35 cellular contexts compared by ENCODE assay signal in the genomic region with DNA sequence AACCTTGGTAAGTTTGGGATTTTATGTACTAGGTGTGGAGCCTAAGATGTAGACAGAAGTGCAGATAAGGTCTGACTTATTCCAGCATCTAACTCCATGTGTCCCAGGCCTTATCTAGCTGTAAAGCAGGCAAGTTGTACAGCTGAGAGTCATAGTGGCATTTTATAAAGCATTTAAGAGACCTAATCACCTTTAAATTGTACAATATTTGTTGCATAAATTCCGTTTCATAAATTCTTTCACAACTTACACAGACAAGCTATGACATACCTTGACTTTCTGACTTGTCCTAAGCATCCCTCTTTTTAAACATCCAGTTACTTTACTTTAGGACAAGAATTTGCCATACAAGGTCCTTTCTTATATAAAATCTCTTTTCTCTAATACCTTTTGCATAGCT. TPM values are rescaled to one million over a fixed set of nuclear protein-coding genes. Genes with fewer than 3 reads are reported as not detected.
DNase-seq lines count a peak whose midpoint lies in the region; ATAC-seq, FAIRE-seq and TF ChIP-seq lines count a peak whose summit lies in the region.
"Had no signal": no experiment of that assay in that cellular context is flagged by ENCODE, and none has a peak within 500 bp of the region (broad histone marks: within the 10 kb centered on the region; RNA-seq: fewer than 3 reads in every experiment).

No MANE protein-coding gene starts in this region.

- DNase-seq in A549 (ENCODE audit: low read depth in 1 of 2, low spot score in 1 of 2) (no peak), GM12892 (ENCODE audit: insufficient read length) (no peak), memory B cell (ENCODE audit: low spot score in 2 of 2) (no peak), left ventricle myocardium superior (no peak), testis (no peak)
- DNase-seq in natural killer cell treated with Interleukin-12 subunit alpha and Interleukin-12 subunit beta and Interleukin-15 and Interleukin-18, amount 100 ng/mL, for 72 hours (ENCODE audit: low spot score): no peak
- DNase-seq: 8988T; ACHN; AML-193; BE2C; C1 segment of cervical spinal cord; Caco-2; Calu3; CD4-positive, alpha-beta memory T cell; CD4-positive, alpha-beta T cell; CD4-positive, CD25-positive, alpha-beta regulatory T cell; CD8-positive, alpha-beta memory T cell; CD8-positive, alpha-beta T cell; COR-L47; DMS 273 treated with DMSO at 0.1 percent for 48 hours; DMS153; DMS53; DMS79; DMS79 treated with DMSO at 0.1 percent for 48 hours; DND-41; EL had no signal

- CTCF ChIA-PET in A549 (lab: Yijun Ruan, JAX) (no interaction called here), HEK293 (lab: Yijun Ruan, JAX) (interaction anchor here (0.6 kb wide), 1 partner anchor 343 kb away, joined by 3 read pairs; no protein-coding TSS in a partner anchor)

- H3K4me3 Mint-ChIP-seq in memory B cell: no peak overlapping the region
- H3K4me3 Mint-ChIP-seq in natural killer cell treated with Interleukin-12 subunit alpha and Interleukin-12 subunit beta and Interleukin-15 and Interleukin-18, amount 100 ng/mL, for 72 hours: no peak overlapping the region
- H3K4me3 Mint-ChIP-seq: B cell; CD14-positive monocyte; CD4-positive, alpha-beta memory T cell; CD4-positive, alpha-beta T cell; CD4-positive, CD25-positive, alpha-beta regulatory T cell; CD8-positive, alpha-beta memory T cell; CD8-positive, alpha-beta T cell had no signal

- no peaks in the 10 kb centered on the region for H3K27me3 ChIP-seq in testis
- H3K27me3 ChIP-seq: BE2C had no signal

- H3K9me3 ChIP-seq in A549 (no peaks in the 10 kb centered on the region), HEK293 (ENCODE audit: control insufficient read depth, insufficient read depth, low read depth, low read length) (no peaks in the 10 kb centered on the region), testis (no peaks in the 10 kb centered on the region)
- H3K9me3 ChIP-seq: BE2C, Caco-2 had no signal

- POLR2A ChIA-PET in A549 (lab: Yijun Ruan, JAX): interaction anchor here (2.4 kb wide), 1 partner anchor 11 kb away, joined by 7 read pairs; the partner anchor contains the start of gene SYAP1
- POLR2A ChIA-PET in HEK293 (lab: Yijun Ruan, JAX): interaction anchor here (0.6 kb wide), 1 partner anchor 17 kb away, joined by 3 read pairs; no protein-coding TSS in a partner anchor

- H3K4me3 ChIP-seq in A549: no peak overlapping the region
- H3K4me3 ChIP-seq in HEK293 (ENCODE audit: low read depth, low read length): no peak overlapping the region
- H3K4me3 ChIP-seq in testis: no peak overlapping the region
- H3K4me3 ChIP-seq: BLaER1; BLaER1 treated with 17β-estradiol and CSF1 and Interleukin-3, amounts not matched to agents 10 nM and 100 nM had no signal

- H3K36me3 ChIP-seq in HEK293 (ENCODE audit: control insufficient read depth in 2 of 2, insufficient read depth in 1 of 2, low read length in 2 of 2): peaks cover 9 to 25% of the 10 kb centered on the region in 2 experiments
- H3K36me3 ChIP-seq in testis (ENCODE audit: low read depth, missing control alignments): no peaks in the 10 kb centered on the region
- H3K36me3 ChIP-seq: BE2C had no signal

- peaks cover 4% of the 10 kb centered on the region for H3K36me3 Mint-ChIP-seq in memory B cell
- H3K36me3 Mint-ChIP-seq in natural killer cell treated with Interleukin-12 subunit alpha and Interleukin-12 subunit beta and Interleukin-15 and Interleukin-18, amount 100 ng/mL, for 72 hours: no peaks in the 10 kb centered on the region

- 97% methylated on average over 1 of the region's 1 CpG for WGBS in A549 (ENCODE audit: missing lambda C conversion rate)
- 95 to 100% methylated on average over 1 of the region's 1 CpG for WGBS in testis, 2 donors

- no peak for TF ChIP-seq RAD21 in A549 (conservative IDR thresholded peaks at IDR 0.05 in 1 of 2, IDR thresholded peaks at IDR 0.05 in 1 of 2)

- ATAC-seq in A549 (no peak), memory B cell (ENCODE audit: low read depth) (no peak), left ventricle myocardium superior (no peak), GM21390 (IDR thresholded peaks at IDR 0.05; ENCODE audit: unreplicated experiment) (no peak)
- ATAC-seq in natural killer cell treated with Interleukin-12 subunit alpha and Interleukin-12 subunit beta and Interleukin-15 and Interleukin-18, amount 100 ng/mL, for 72 hours: no peak
- ATAC-seq: CD8-positive, alpha-beta T cell had no signal

- H3K4me1 ChIP-seq in A549 (peaks cover 15% of the 10 kb centered on the region), HEK293 (ENCODE audit: control insufficient read depth, insufficient read depth, low read length) (no peaks in the 10 kb centered on the region), testis (no peaks in the 10 kb centered on the region)
- H3K4me1 ChIP-seq: BE2C, BLaER1 had no signal

- H3K27ac ChIP-seq in A549: no peak overlapping the region
- H3K27ac ChIP-seq in HEK293 (ENCODE audit: extremely low read depth, low read depth, low read length): no peak overlapping the region
- H3K27ac ChIP-seq in testis: no peak overlapping the region
- H3K27ac ChIP-seq: 22Rv1; BLaER1; BLaER1 treated with 17β-estradiol and CSF1 and Interleukin-3, amounts not matched to agents 10 nM and 100 nM; C4-2B had no signal

- TF ChIP-seq EP300 in A549 (IDR thresholded peaks at IDR 0.05): no peak

- TF ChIP-seq CTCF in A549 (IDR thresholded peaks at IDR 0.05) (no peak), HEK293 (tag by site-specific recombination; IDR thresholded peaks at IDR 0.05) (no peak), testis (IDR thresholded peaks at IDR 0.05) (no peak)

- no peak for TF ChIP-seq POLR2A in A549 (IDR thresholded peaks at IDR 0.05; ENCODE audit: low read length)
- no peak for TF ChIP-seq POLR2A in GM12892 (IDR thresholded peaks at IDR 0.05; ENCODE audit: low read depth, low read length)
- TF ChIP-seq POLR2A in testis (IDR thresholded peaks at IDR 0.05): no peak

- intact Hi-C loops in left ventricle myocardium superior (cut with micrococcal nuclease) (no loop called here), testis (cut with DNase I; ENCODE audit: low total_unique reads) (no loop called here)

- no peaks in the 10 kb centered on the region for H3K27me3 Mint-ChIP-seq in memory B cell
- H3K27me3 Mint-ChIP-seq in natural killer cell treated with Interleukin-12 subunit alpha and Interleukin-12 subunit beta and Interleukin-15 and Interleukin-18, amount 100 ng/mL, for 72 hours: no peaks in the 10 kb centered on the region
- H3K27me3 Mint-ChIP-seq: B cell; CD4-positive, alpha-beta memory T cell; CD4-positive, alpha-beta T cell; CD4-positive, CD25-positive, alpha-beta regulatory T cell had no signal

- FAIRE-seq in A549 (lab: Jason Lieb, UNC): peak; percentile 63
- peak; percentile 75 for FAIRE-seq in GM12892 (lab: Jason Lieb, UNC)
- FAIRE-seq: D721Med had no signal

- H3K9me3 Mint-ChIP-seq in memory B cell: no peaks in the 10 kb centered on the region
- H3K9me3 Mint-ChIP-seq in natural killer cell treated with Interleukin-12 subunit alpha and Interleukin-12 subunit beta and Interleukin-15 and Interleukin-18, amount 100 ng/mL, for 72 hours: no peaks in the 10 kb centered on the region
- H3K9me3 Mint-ChIP-seq: CD4-positive, alpha-beta memory T cell; CD4-positive, alpha-beta T cell; CD4-positive, CD25-positive, alpha-beta regulatory T cell; CD8-positive, alpha-beta memory T cell; CD8-positive, alpha-beta T cell had no signal

- peak overlapping the region; percentile 20 for H3K27ac Mint-ChIP-seq in memory B cell
- H3K27ac Mint-ChIP-seq in natural killer cell treated with Interleukin-12 subunit alpha and Interleukin-12 subunit beta and Interleukin-15 and Interleukin-18, amount 100 ng/mL, for 72 hours: no peak overlapping the region
- H3K27ac Mint-ChIP-seq: B cell; CD14-positive monocyte; CD4-positive, alpha-beta T cell; CD4-positive, CD25-positive, alpha-beta regulatory T cell; CD8-positive, alpha-beta memory T cell; CD8-positive, alpha-beta T cell had no signal

- peaks cover 6% of the 10 kb centered on the region for H3K4me1 Mint-ChIP-seq in memory B cell
- peaks cover 4 to 7% of the 10 kb centered on the region in 2 donors for H3K4me1 Mint-ChIP-seq in natural killer cell treated with Interleukin-12 subunit alpha and Interleukin-12 subunit beta and Interleukin-15 and Interleukin-18, amount 100 ng/mL, for 72 hours (ENCODE audit: low read depth in 2 of 2)

- H3K4me2 ChIP-seq in A549: no peak overlapping the region
- H3K4me2 ChIP-seq: BLaER1; BLaER1 treated with 17β-estradiol and CSF1 and Interleukin-3, amounts not matched to agents 10 nM and 100 nM had no signal

RNA-seq across cellular contexts. Expression of gene SYAP1, which starts 11.0 kb away (rescaled TPM):
- polyA plus RNA-seq in A549 (2011; rRNA removed): 15.7 and 18.9 TPM in 2 replicates
- 7.6 and 7.7 TPM in 2 replicates for polyA plus RNA-seq in A549 (2012; cell fraction: cytosol; rRNA removed)
- polyA plus RNA-seq in A549 (2012; cell fraction: nucleus; rRNA removed): 2.5 and 4.1 TPM in 2 replicates
- polyA plus RNA-seq in A549 (2017; fragmentation: RNase III; extraction: RNeasy Plus Mini Kit Qiagen cat#74134 plus additional on column Dnase treatment): 20.6 to 21.1 TPM (median 20.9 TPM) in 3 replicates
- 8.1 and 9.6 TPM in 2 replicates for polyA minus RNA-seq in A549 (2011; rRNA and poly(A)+ RNA removed)
- polyA plus RNA-seq in GM12892 (2012; ENCODE audit: missing spikeins): 17.4 TPM
- 17.5 TPM for total RNA-seq in left ventricle myocardium superior
- total RNA-seq in testis: 10 to 100 TPM; 15.6 to 17.1 TPM
- 9.0 TPM for polyA plus RNA-seq in testis (ENCODE audit: insufficient read depth, low read depth, low replicate concordance)
- total RNA-seq in natural killer cell treated with Interleukin-12 subunit alpha and Interleukin-12 subunit beta and Interleukin-15 and Interleukin-18, amount 100 ng/mL, for 72 hours: 10 to 100 TPM; 12.7 to 22.8 TPM

RNA-seq across cellular contexts. Expression of gene CTPS2, which starts 18.0 kb away (rescaled TPM):
- polyA plus RNA-seq in A549 (2011; rRNA removed) (16.8 and 18.5 TPM in 2 replicates), A549 (2017; fragmentation: RNase III; extraction: RNeasy Plus Mini Kit Qiagen cat#74134 plus additional on column Dnase treatment) (10.8 to 11.5 TPM (median 11.1 TPM) in 3 replicates), testis (ENCODE audit: insufficient read depth, low read depth, low replicate concordance) (3.2 TPM)
- polyA plus RNA-seq in A549 (2012; cell fraction: cytosol; rRNA removed): 3.5 and 3.8 TPM in 2 replicates
- 4.4 and 7.5 TPM in 2 replicates for polyA plus RNA-seq in A549 (2012; cell fraction: nucleus; rRNA removed)
- 13.9 TPM in 2 replicates for polyA minus RNA-seq in A549 (2011; rRNA and poly(A)+ RNA removed)
- 11.4 TPM for polyA plus RNA-seq in GM12892 (2012; ENCODE audit: missing spikeins)
- total RNA-seq in left ventricle myocardium superior (5.7 TPM), testis (1 to 10 TPM; 9.5 to 9.7 TPM)
- 1 to 10 TPM; 3.8 to 5.8 TPM for total RNA-seq in natural killer cell treated with Interleukin-12 subunit alpha and Interleukin-12 subunit beta and Interleukin-15 and Interleukin-18, amount 100 ng/mL, for 72 hours

RNA-seq across cellular contexts. Expression of gene TXLNG, which starts 55.8 kb away (rescaled TPM):
- polyA plus RNA-seq in A549 (2011; rRNA removed) (30.8 and 36.8 TPM in 2 replicates), A549 (2017; fragmentation: RNase III; extraction: RNeasy Plus Mini Kit Qiagen cat#74134 plus additional on column Dnase treatment) (15.5 to 18.1 TPM (median 16.0 TPM) in 3 replicates), testis (ENCODE audit: insufficient read depth, low read depth, low replicate concordance) (9.2 TPM)
- polyA plus RNA-seq in A549 (2012; cell fraction: cytosol; rRNA removed): 9.7 and 9.9 TPM in 2 replicates
- polyA plus RNA-seq in A549 (2012; cell fraction: nucleus; rRNA removed): 7.1 and 12.9 TPM in 2 replicates
- polyA minus RNA-seq in A549 (2011; rRNA and poly(A)+ RNA removed): 8.1 and 8.4 TPM in 2 replicates
- 16.9 TPM for polyA plus RNA-seq in GM12892 (2012; ENCODE audit: missing spikeins)
- total RNA-seq in left ventricle myocardium superior (6.0 TPM), testis (10 to 100 TPM; 13.7 to 14.0 TPM)
- total RNA-seq in natural killer cell treated with Interleukin-12 subunit alpha and Interleukin-12 subunit beta and Interleukin-15 and Interleukin-18, amount 100 ng/mL, for 72 hours: 10 to 100 TPM; 15.3 to 16.0 TPM
